Comparison of ENCODE assay signal across 26 cellular contexts in genomic region chr1:244874974-244875579, GRCh38. TPM values are rescaled to one million over a fixed set of nuclear protein-coding genes. Genes with fewer than 3 reads are reported as not detected.
DNase-seq lines count a peak whose midpoint lies in the region; ATAC-seq and TF ChIP-seq lines count a peak whose summit lies in the region.
"Had no signal": no experiment of that assay in that cellular context is flagged by ENCODE, and none has a peak within 500 bp of the region (broad histone marks: within the 10 kb centered on the region; RNA-seq: fewer than 3 reads in every experiment).

No MANE protein-coding gene starts in this region.

- H3K27ac ChIP-seq in GM23338 (ENCODE audit: low read depth) = no peak overlapping the region
- H3K27ac ChIP-seq: neutrophil, suprapubic skin, uterus had no signal

- ATAC-seq in GM23338 = peak; percentile 96
- no peak for ATAC-seq in GM21447 (IDR thresholded peaks at IDR 0.05; ENCODE audit: unreplicated experiment)
- no peak for ATAC-seq in HG03457 (IDR thresholded peaks at IDR 0.05; ENCODE audit: unreplicated experiment)
- no peak for ATAC-seq in activated naive CD4-positive, alpha-beta T cell treated with anti-CD3 and anti-CD28 coated beads, Interleukin-2, amount 50 U/mL, for 72 hours
- ATAC-seq: activated naive CD8-positive, alpha-beta T cell treated with anti-CD3 and anti-CD28 coated beads, Interleukin-2, amount 50 U/mL, for 24 hours; Right ventricle myocardium inferior; stimulated activated effector memory CD8-positive, alpha-beta T cell treated with anti-CD3 and anti-CD28 coated beads, Interleukin-12 subunit alpha, Interleukin-12 subunit beta, amount 100 ng/mL, for 72 hours had no signal

- H3K27me3 ChIP-seq in GM23338 (ENCODE audit: insufficient read depth) = no peaks in the 10 kb centered on the region
- H3K27me3 ChIP-seq: neutrophil, suprapubic skin, uterus had no signal

- H3K4me3 Mint-ChIP-seq in GM23338 = peak overlapping the region; percentile 39; the same call in 1 of the 3 replicates
- H3K4me3 Mint-ChIP-seq: activated B cell treated with CpG ODN at 0.5 μM for 24 hours; activated CD4-positive, alpha-beta memory T cell treated with anti-CD3 and anti-CD28 coated beads for 36 hours; activated naive CD8-positive, alpha-beta T cell treated with anti-CD3 and anti-CD28 coated beads, Interleukin-2, amount 50 U/mL, for 24 hours; CD4-positive, alpha-beta T cell; stimulated activated effector memory CD8-positive, alpha-beta T cell treated with anti-CD3 and anti-CD28 coated beads, Interleukin-12 subunit alpha, Interleukin-12 subunit beta, amount 100 ng/mL, for 72 hours had no signal

- H3K36me3 ChIP-seq in GM23338 (ENCODE audit: insufficient read depth) = no peaks in the 10 kb centered on the region
- H3K36me3 ChIP-seq: neutrophil, suprapubic skin, uterus had no signal

- H3K4me2 ChIP-seq in GM23338 = no peak overlapping the region

- H3K27ac Mint-ChIP-seq in GM23338 = no peak overlapping the region
- H3K27ac Mint-ChIP-seq in activated naive CD4-positive, alpha-beta T cell treated with anti-CD3 and anti-CD28 coated beads, Interleukin-2, amount 50 U/mL, for 72 hours = no peak overlapping the region
- H3K27ac Mint-ChIP-seq: activated B cell treated with CpG ODN at 0.5 μM for 24 hours; activated CD4-positive, alpha-beta memory T cell treated with anti-CD3 and anti-CD28 coated beads for 36 hours; activated naive CD8-positive, alpha-beta T cell treated with anti-CD3 and anti-CD28 coated beads, Interleukin-2, amount 50 U/mL, for 24 hours; CD4-positive, alpha-beta T cell; stimulated activated effector memory CD8-positive, alpha-beta T cell treated with anti-CD3 and anti-CD28 coated beads, Interleukin-12 subunit alpha, Interleukin-12 subunit beta, amount 100 ng/mL, for 72 hours had no signal

- H3K36me3 Mint-ChIP-seq in GM23338 (ENCODE audit: low read depth) = no peaks in the 10 kb centered on the region
- H3K36me3 Mint-ChIP-seq in activated naive CD4-positive, alpha-beta T cell treated with anti-CD3 and anti-CD28 coated beads, Interleukin-2, amount 50 U/mL, for 72 hours = no peaks in the 10 kb centered on the region
- H3K36me3 Mint-ChIP-seq: activated CD4-positive, alpha-beta memory T cell treated with anti-CD3 and anti-CD28 coated beads for 36 hours; stimulated activated effector memory CD8-positive, alpha-beta T cell treated with anti-CD3 and anti-CD28 coated beads, Interleukin-12 subunit alpha, Interleukin-12 subunit beta, amount 100 ng/mL, for 72 hours had no signal

- H3K79me2 ChIP-seq in GM23338 (replicated peaks; ENCODE audit: insufficient read depth) = no peaks in the 10 kb centered on the region

- DNase-seq in GM23338 (ENCODE audit: low spot score) (peak; percentile 82), NCI-H1105 treated with DMSO at 0.1 percent for 48 hours (lab: John Stamatoyannopoulos, UW) (peak; percentile 63), NCI-H69 (lab: John Stamatoyannopoulos, UW) (peak; percentile 95), iPS-NIHi11 (ENCODE audit: low spot score) (peak; percentile 73)
- no peak for DNase-seq in activated naive CD4-positive, alpha-beta T cell treated with anti-CD3 and anti-CD28 coated beads, Interleukin-2, amount 50 U/mL, for 72 hours (ENCODE audit: low spot score in 2 of 2)
- DNase-seq: activated B cell treated with CpG ODN at 0.5 μM for 24 hours; activated CD4-positive, alpha-beta memory T cell treated with anti-CD3 and anti-CD28 coated beads for 36 hours; activated effector memory CD4-positive, alpha-beta T cell treated with anti-CD3 and anti-CD28 coated beads, Interleukin-2, amount 50 U/mL, for 16 hours; activated naive CD8-positive, alpha-beta T cell treated with anti-CD3 and anti-CD28 coated beads, Interleukin-2, amount 50 U/mL, for 24 hours; CD4-positive, alpha-beta T cell; cerebellar nuclear complex; foreskin melanocyte; hypothalamus; kidney glomerular epithelial cell; NCI-H1694; NCI-H526; OCI-M1; small intestine; stimulated activated CD4-positive, alpha-beta T cell treated with anti-CD3 and anti-CD28 coated beads, Interleukin-2, amount 100 ng/mL, for 24 hours; uterus had no signal

- TF ChIP-seq CTCF in GM23338 (conservative IDR thresholded peaks at IDR 0.05; ENCODE audit: low read depth in 2 of 2) = no peak

- peaks cover 15% of the 10 kb centered on the region for H3K4me1 Mint-ChIP-seq in GM23338
- H3K4me1 Mint-ChIP-seq: activated naive CD8-positive, alpha-beta T cell treated with anti-CD3 and anti-CD28 coated beads, Interleukin-2, amount 50 U/mL, for 24 hours; stimulated activated effector memory CD8-positive, alpha-beta T cell treated with anti-CD3 and anti-CD28 coated beads, Interleukin-12 subunit alpha, Interleukin-12 subunit beta, amount 100 ng/mL, for 72 hours had no signal

- H3K9me3 Mint-ChIP-seq in GM23338 = no peaks in the 10 kb centered on the region
- no peaks in the 10 kb centered on the region for H3K9me3 Mint-ChIP-seq in activated naive CD4-positive, alpha-beta T cell treated with anti-CD3 and anti-CD28 coated beads, Interleukin-2, amount 50 U/mL, for 72 hours
- H3K9me3 Mint-ChIP-seq: activated B cell treated with CpG ODN at 0.5 μM for 24 hours; activated CD4-positive, alpha-beta memory T cell treated with anti-CD3 and anti-CD28 coated beads for 36 hours; activated naive CD8-positive, alpha-beta T cell treated with anti-CD3 and anti-CD28 coated beads, Interleukin-2, amount 50 U/mL, for 24 hours; CD4-positive, alpha-beta T cell; stimulated activated effector memory CD8-positive, alpha-beta T cell treated with anti-CD3 and anti-CD28 coated beads, Interleukin-12 subunit alpha, Interleukin-12 subunit beta, amount 100 ng/mL, for 72 hours had no signal

- peaks cover 14% of the 10 kb centered on the region for H3K4me1 ChIP-seq in GM23338 (ENCODE audit: insufficient read depth)
- H3K4me1 ChIP-seq: suprapubic skin, uterus had no signal

- no peak overlapping the region for H2AFZ ChIP-seq in GM23338

- H3K4me3 ChIP-seq in GM23338 = no peak overlapping the region
- H3K4me3 ChIP-seq: suprapubic skin, uterus had no signal

- H4K20me1 ChIP-seq in GM23338 (replicated peaks; ENCODE audit: insufficient read depth) = no peaks in the 10 kb centered on the region

- peaks cover 6% of the 10 kb centered on the region for H3K27me3 Mint-ChIP-seq in GM23338 (ENCODE audit: insufficient read depth, low read depth, poor library complexity)
- H3K27me3 Mint-ChIP-seq: activated CD4-positive, alpha-beta memory T cell treated with anti-CD3 and anti-CD28 coated beads for 36 hours; activated naive CD8-positive, alpha-beta T cell treated with anti-CD3 and anti-CD28 coated beads, Interleukin-2, amount 50 U/mL, for 24 hours; CD4-positive, alpha-beta T cell had no signal

- no peaks in the 10 kb centered on the region for H3F3A ChIP-seq in GM23338 (replicated peaks; ENCODE audit: low read depth)

- no peaks in the 10 kb centered on the region for H3K9me2 ChIP-seq in GM23338 (ENCODE audit: insufficient read depth)

TF ChIP-seq in GM23338, 12 proteins besides CTCF, POLR2A, EP300 and RAD21 (continues in another document):
- no peak for TF ChIP-seq EZH2 (IDR thresholded peaks at IDR 0.05; ENCODE audit: low read depth, unreplicated experiment)

RNA-seq across cellular contexts. Expression of gene HNRNPU, which starts 10.7 kb away (rescaled TPM):
- total RNA-seq in GM23338 (2014; rRNA removed; shearing (Covaris generic)) = 630 and 687 TPM in 2 replicates
- polyA plus RNA-seq in GM23338 (2016; fragmentation: Nextera tagmentation; extraction: Ambion mirVana) = 406 and 422 TPM in 2 replicates
- 100 to 1,000 TPM; 304 to 406 TPM for total RNA-seq in activated naive CD4-positive, alpha-beta T cell treated with anti-CD3 and anti-CD28 coated beads, Interleukin-2, amount 50 U/mL, for 72 hours

RNA-seq across cellular contexts. Expression of gene COX20, which starts 39.6 kb away (rescaled TPM):
- 19.3 and 20.0 TPM in 2 replicates for total RNA-seq in GM23338 (2014; rRNA removed; shearing (Covaris generic))
- polyA plus RNA-seq in GM23338 (2016; fragmentation: Nextera tagmentation; extraction: Ambion mirVana) = 175 and 187 TPM in 2 replicates
- total RNA-seq in activated naive CD4-positive, alpha-beta T cell treated with anti-CD3 and anti-CD28 coated beads, Interleukin-2, amount 50 U/mL, for 72 hours = 10 to 100 TPM; 23.5 to 28.1 TPM

Comparison
In these comparisons a context has a peak if more than half of its experiments do, and no peak if none do; other contexts are left out.
1. DNase-seq: peak in GM23338 (single experiment), NCI-H1105 treated with DMSO at 0.1 percent for 48 hours (single experiment), NCI-H69 (single experiment) and iPS-NIHi11 (single experiment); none in activated naive CD4-positive, alpha-beta T cell treated with anti-CD3 and anti-CD28 coated beads, Interleukin-2, amount 50 U/mL, for 72 hours (0 of 2).